ENCODE assay signal across 9 cellular contexts in genomic region chr19:35882074-35882832, GRCh38. TPM values are rescaled to one million over a fixed set of nuclear protein-coding genes. Genes with fewer than 3 reads are reported as not detected.
DNase-seq lines count a peak whose midpoint lies in the region; ATAC-seq and TF ChIP-seq lines count a peak whose summit lies in the region.
"Had no signal": no experiment of that assay in that cellular context is flagged by ENCODE, and none has a peak within 500 bp of the region (broad histone marks: within the 10 kb centered on the region; RNA-seq: fewer than 3 reads in every experiment).

No MANE protein-coding gene starts in this region.

- H3K27ac Mint-ChIP-seq in stimulated activated memory B cell treated with anti-CD40 and anti-IgM and Interleukin-4, amounts not matched to agents 10 μg/mL and 1 μg/mL and 100 μg/mL, for 72 hours, result peak overlapping the region; percentile 53

- peak; percentile 49 for ATAC-seq in stimulated activated memory B cell treated with anti-CD40 and anti-IgM and Interleukin-4, amounts not matched to agents 10 μg/mL and 1 μg/mL and 100 μg/mL, for 72 hours
- no peak for ATAC-seq in HG03159 (IDR thresholded peaks at IDR 0.05; ENCODE audit: unreplicated experiment)

- no peak overlapping the region for H3K4me3 Mint-ChIP-seq in stimulated activated memory B cell treated with anti-CD40 and anti-IgM and Interleukin-4, amounts not matched to agents 10 μg/mL and 1 μg/mL and 100 μg/mL, for 72 hours

- in situ Hi-C loops in astrocyte of the cerebellum (cut with HindIII; ENCODE audit: low sequenced_read_pairs), result no loop called here

- DNase-seq in DMS 273 treated with DMSO at 0.1 percent for 48 hours (lab: John Stamatoyannopoulos, UW), result peak; percentile 71
- DNase-seq in HCEC 1CT, result peak; percentile 62
- DNase-seq in NCI-H460 (ENCODE audit: extremely low read depth, low read depth), result peak; percentile 80
- DNase-seq in astrocyte of the cerebellum (ENCODE audit: low read depth), result peak; percentile 56
- DNase-seq in iPS-NIHi11 (ENCODE audit: low spot score), result peak; percentile 46
- DNase-seq in stimulated activated CD4-positive, alpha-beta T cell treated with anti-CD3 and anti-CD28 coated beads, Interleukin-4, amount 100 ng/mL, for 1 hour, result no peak

- no peaks in the 10 kb centered on the region for H3K9me3 Mint-ChIP-seq in stimulated activated memory B cell treated with anti-CD40 and anti-IgM and Interleukin-4, amounts not matched to agents 10 μg/mL and 1 μg/mL and 100 μg/mL, for 72 hours

- H3K27me3 Mint-ChIP-seq in stimulated activated memory B cell treated with anti-CD40 and anti-IgM and Interleukin-4, amounts not matched to agents 10 μg/mL and 1 μg/mL and 100 μg/mL, for 72 hours, result peaks cover 33% of the 10 kb centered on the region

- peaks cover 30% of the 10 kb centered on the region for H3K4me1 Mint-ChIP-seq in stimulated activated memory B cell treated with anti-CD40 and anti-IgM and Interleukin-4, amounts not matched to agents 10 μg/mL and 1 μg/mL and 100 μg/mL, for 72 hours

- peak; percentile 34 for TF ChIP-seq CTCF in astrocyte of the cerebellum (IDR thresholded peaks at IDR 0.05; ENCODE audit: low read depth, low read length, missing control alignments)

- peaks cover 9% of the 10 kb centered on the region for H3K36me3 Mint-ChIP-seq in stimulated activated memory B cell treated with anti-CD40 and anti-IgM and Interleukin-4, amounts not matched to agents 10 μg/mL and 1 μg/mL and 100 μg/mL, for 72 hours

- no peak overlapping the region for H3K4me3 ChIP-seq in astrocyte of the cerebellum (ENCODE audit: low read depth, low read length)

RNA-seq across cellular contexts. Expression of gene APLP1, which starts 13.9 kb away (rescaled TPM):
- total RNA-seq in NCI-H460 (2014; rRNA removed; shearing (Covaris generic)), result 12.2 and 19.5 TPM in 2 replicates
- 10.0 and 16.8 TPM in 2 replicates for polyA plus RNA-seq in NCI-H460 (2014; cell fraction: nucleus; rRNA removed)

RNA-seq across cellular contexts. Expression of gene NFKBID, which starts 18.1 kb away (rescaled TPM):
- total RNA-seq in NCI-H460 (2014; rRNA removed; shearing (Covaris generic)), result 4.3 and 5.1 TPM in 2 replicates
- 21.1 and 31.2 TPM in 2 replicates for polyA plus RNA-seq in NCI-H460 (2014; cell fraction: nucleus; rRNA removed)

RNA-seq across cellular contexts. Expression of gene HCST, which starts 20.1 kb away (rescaled TPM):
- total RNA-seq in NCI-H460 (2014; rRNA removed; shearing (Covaris generic)), result not detected in 2 replicates
- polyA plus RNA-seq in NCI-H460 (2014; cell fraction: nucleus; rRNA removed), result not detected in 2 replicates

RNA-seq across cellular contexts. Expression of gene KIRREL2, which starts 25.5 kb away (rescaled TPM):
- 0.12 and 0.32 TPM in 2 replicates for total RNA-seq in NCI-H460 (2014; rRNA removed; shearing (Covaris generic))
- 0.29 and 0.30 TPM in 2 replicates for polyA plus RNA-seq in NCI-H460 (2014; cell fraction: nucleus; rRNA removed)

RNA-seq across cellular contexts. Expression of gene TYROBP, which starts 25.8 kb away (rescaled TPM):
- 0.64 TPM in 1 of 2 replicates, not detected in the other for total RNA-seq in NCI-H460 (2014; rRNA removed; shearing (Covaris generic))
- not detected in 2 replicates for polyA plus RNA-seq in NCI-H460 (2014; cell fraction: nucleus; rRNA removed)
- total RNA-seq: activated CD8-positive, alpha-beta memory T cell treated with anti-CD3 and anti-CD28 coated beads for 36 hours had no signal
